In the genomic region with DNA sequence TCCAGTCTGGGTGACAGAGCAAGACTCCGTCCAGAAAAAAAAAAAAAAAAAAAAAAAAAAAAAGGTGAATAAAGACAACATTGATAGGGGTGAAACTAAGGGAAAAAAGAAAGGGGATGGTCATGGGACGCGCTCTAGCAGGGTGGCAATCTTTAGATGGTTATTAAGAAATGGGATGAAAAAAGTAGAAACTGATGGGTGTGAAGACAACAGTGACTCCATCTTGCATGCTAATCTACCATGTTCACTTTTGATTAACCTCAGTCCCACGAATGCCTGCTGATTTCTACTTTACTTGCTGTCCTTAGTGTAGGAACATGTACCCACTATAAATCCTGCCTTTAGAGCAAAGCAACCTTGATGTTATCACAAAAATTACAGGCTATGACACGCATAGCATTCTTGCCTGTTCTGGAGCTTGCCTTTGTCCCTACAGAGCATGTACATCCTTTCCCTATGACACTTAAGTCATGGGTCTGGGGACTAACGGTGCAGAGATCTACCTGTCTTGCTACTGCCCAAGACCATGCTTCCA, we compare ENCODE assay signal across 1 cellular context.
TF ChIP-seq lines count a peak whose summit lies in the region.

No MANE protein-coding gene starts in this region.

TF ChIP-seq in IMR-90, 13 proteins besides CTCF, POLR2A, EP300 and RAD21:
- TF ChIP-seq FOS (IDR thresholded peaks at IDR 0.05; ENCODE audit: low read depth, low read length) (no peak), RFX5 (IDR thresholded peaks at IDR 0.05; ENCODE audit: low read depth, low read length) (no peak), BHLHE40 (IDR thresholded peaks at IDR 0.05; ENCODE audit: low read depth, low read length) (no peak), SMC3 (IDR thresholded peaks at IDR 0.05; ENCODE audit: low read depth, low read length) (no peak), CEBPB (IDR thresholded peaks at IDR 0.05; ENCODE audit: low read depth, low read length) (no peak), RCOR1 (IDR thresholded peaks at IDR 0.05; ENCODE audit: insufficient replicate concordance, low read length) (no peak), MAFK (IDR thresholded peaks at IDR 0.05; ENCODE audit: low read depth, low read length) (no peak), NFE2L2 (IDR thresholded peaks at IDR 0.05; ENCODE audit: low read depth, low read length) (no peak), CHD1 (IDR thresholded peaks at IDR 0.05; ENCODE audit: low read depth, low read length) (no peak), MXI1 (IDR thresholded peaks at IDR 0.05; ENCODE audit: borderline replicate concordance, low read depth, low read length) (no peak), MAZ (IDR thresholded peaks at IDR 0.05; ENCODE audit: borderline replicate concordance, low read depth, low read length) (no peak)
- TF ChIP-seq, protein P1, sequence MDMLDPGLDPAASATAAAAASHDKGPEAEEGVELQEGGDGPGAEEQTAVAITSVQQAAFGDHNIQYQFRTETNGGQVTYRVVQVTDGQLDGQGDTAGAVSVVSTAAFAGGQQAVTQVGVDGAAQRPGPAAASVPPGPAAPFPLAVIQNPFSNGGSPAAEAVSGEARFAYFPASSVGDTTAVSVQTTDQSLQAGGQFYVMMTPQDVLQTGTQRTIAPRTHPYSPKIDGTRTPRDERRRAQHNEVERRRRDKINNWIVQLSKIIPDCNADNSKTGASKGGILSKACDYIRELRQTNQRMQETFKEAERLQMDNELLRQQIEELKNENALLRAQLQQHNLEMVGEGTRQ (IDR thresholded peaks at IDR 0.05; ENCODE audit: low read depth, low read length), result no peak
- TF ChIP-seq, protein P2, sequence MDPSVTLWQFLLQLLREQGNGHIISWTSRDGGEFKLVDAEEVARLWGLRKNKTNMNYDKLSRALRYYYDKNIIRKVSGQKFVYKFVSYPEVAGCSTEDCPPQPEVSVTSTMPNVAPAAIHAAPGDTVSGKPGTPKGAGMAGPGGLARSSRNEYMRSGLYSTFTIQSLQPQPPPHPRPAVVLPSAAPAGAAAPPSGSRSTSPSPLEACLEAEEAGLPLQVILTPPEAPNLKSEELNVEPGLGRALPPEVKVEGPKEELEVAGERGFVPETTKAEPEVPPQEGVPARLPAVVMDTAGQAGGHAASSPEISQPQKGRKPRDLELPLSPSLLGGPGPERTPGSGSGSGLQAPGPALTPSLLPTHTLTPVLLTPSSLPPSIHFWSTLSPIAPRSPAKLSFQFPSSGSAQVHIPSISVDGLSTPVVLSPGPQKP (IDR thresholded peaks at IDR 0.05; ENCODE audit: borderline replicate concordance, low read depth, low read length), result no peak
